8 cellular contexts compared by ENCODE assay signal in genomic region chr1:234477373-234478151, GRCh38. TPM values are rescaled to one million over a fixed set of nuclear protein-coding genes. Genes with fewer than 3 reads are reported as not detected.
DNase-seq lines count a peak whose midpoint lies in the region; ATAC-seq, FAIRE-seq and TF ChIP-seq lines count a peak whose summit lies in the region.

No MANE protein-coding gene starts in this region.

- ATAC-seq in A549 (no peak), GM21423 (IDR thresholded peaks at IDR 0.05; ENCODE audit: unreplicated experiment) (no peak), GM21529 (IDR thresholded peaks at IDR 0.05; ENCODE audit: unreplicated experiment) (no peak), HG02884 (IDR thresholded peaks at IDR 0.05; ENCODE audit: unreplicated experiment) (no peak)

- H3K9me3 ChIP-seq in A549 (no peaks in the 10 kb centered on the region), HUES6 (ENCODE audit: control insufficient read depth, insufficient read depth, low read depth, low read length) (no peaks in the 10 kb centered on the region), muscle layer of duodenum (ENCODE audit: control insufficient read depth in 1 of 2, low read length in 2 of 2) (no peaks in the 10 kb centered on the region)

- H3K27ac ChIP-seq in A549 = peak overlapping the region; percentile 87 to 97
- no peak overlapping the region for H3K27ac ChIP-seq in HUES6 (ENCODE audit: low read depth, low read length)
- H3K27ac ChIP-seq in muscle layer of duodenum (ENCODE audit: low read length) = peak overlapping the region; percentile 62

- H3K4me1 ChIP-seq in A549 (peaks cover 23% of the 10 kb centered on the region), HUES6 (ENCODE audit: control insufficient read depth, insufficient read depth, low read length) (peaks cover 22% of the 10 kb centered on the region), muscle layer of duodenum (ENCODE audit: control insufficient read depth in 1 of 2, insufficient read depth in 2 of 2, low read length in 2 of 2) (peaks cover 0 to 9% of the 10 kb centered on the region in 2 donors)

- CTCF ChIA-PET in A549 (lab: Yijun Ruan, JAX) = interaction anchor here (0.7 to 1.7 kb wide), 13 partner anchors 8 to 1056 kb away, joined by 3 to 5 read pairs (median 3); no protein-coding TSS in a partner anchor

- TF ChIP-seq CTCF in A549 (IDR thresholded peaks at IDR 0.05) = no peak
- no peak for TF ChIP-seq CTCF in cardiac fibroblast (IDR thresholded peaks at IDR 0.05; ENCODE audit: low read depth, low read length)

- H3K36me3 ChIP-seq in HUES6 (ENCODE audit: control insufficient read depth, insufficient read depth, low read length) (no peaks in the 10 kb centered on the region), muscle layer of duodenum (ENCODE audit: control insufficient read depth in 1 of 2, insufficient read depth in 2 of 2, low read length in 2 of 2) (no peaks in the 10 kb centered on the region)

- TF ChIP-seq POLR2A in A549 (IDR thresholded peaks at IDR 0.05; ENCODE audit: low read length) = no peak

- no peak for FAIRE-seq in A549 (lab: Jason Lieb, UNC)

- peak overlapping the region; percentile 81 for H3K9ac ChIP-seq in HUES6 (ENCODE audit: low read length)

- DNase-seq in A549 (ENCODE audit: low read depth in 1 of 2, low spot score in 1 of 2) = no peak
- DNase-seq in cardiac fibroblast (ENCODE audit: low read depth in 2 of 2) = peak in 1 of 2 donors; percentile 7
- no peak for DNase-seq in NOMO-1 (lab: John Stamatoyannopoulos, UW; ENCODE audit: unreplicated experiment in 2 of 2)

- H3K4me2 ChIP-seq in A549 = peak overlapping the region; percentile 84

- H3K4me3 ChIP-seq in A549 (peak overlapping the region; percentile 63), HUES6 (ENCODE audit: low read depth, low read length) (peak overlapping the region; percentile 66), cardiac fibroblast (replicated peaks in 1 of 2; ENCODE audit: low read depth in 2 of 2, low read length in 2 of 2) (peak overlapping the region; percentile 63 to 68), muscle layer of duodenum (ENCODE audit: low read depth in 1 of 2, low read length in 2 of 2) (peak overlapping the region; percentile 79 to 88)

- TF ChIP-seq EP300 in A549 (IDR thresholded peaks at IDR 0.05) = no peak

- POLR2A ChIA-PET in A549 (lab: Yijun Ruan, JAX) = interaction anchor here (0.7 to 2.0 kb wide), 7 partner anchors 8 to 606 kb away, joined by 3 to 10 read pairs (median 4); no protein-coding TSS in a partner anchor

- H3K27me3 ChIP-seq in HUES6 (ENCODE audit: control insufficient read depth, insufficient read depth, low read length) (peaks cover 9% of the 10 kb centered on the region), muscle layer of duodenum (ENCODE audit: low read depth, low read length) (no peaks in the 10 kb centered on the region)

- TF ChIP-seq RAD21 in A549 (conservative IDR thresholded peaks at IDR 0.05 in 1 of 2, IDR thresholded peaks at IDR 0.05 in 1 of 2) = no peak

- WGBS in A549 (ENCODE audit: missing lambda C conversion rate) = 14% methylated on average over 15 of the region's 15 CpGs

TF ChIP-seq in A549, 52 proteins besides CTCF, POLR2A, EP300 and RAD21:
- TF ChIP-seq CBX8 (IDR thresholded peaks at IDR 0.05) = no peak
- no peak for TF ChIP-seq RARB (CRISPR knock-in tag; IDR thresholded peaks at IDR 0.05)
- TF ChIP-seq RCOR1 (IDR thresholded peaks at IDR 0.05; ENCODE audit: low read depth, low read length) = no peak
- TF ChIP-seq HOXA7 (CRISPR knock-in tag; IDR thresholded peaks at IDR 0.05) = no peak
- no peak for TF ChIP-seq ZSCAN20 (CRISPR knock-in tag; IDR thresholded peaks at IDR 0.05)
- TF ChIP-seq ZC3H11A (IDR thresholded peaks at IDR 0.05) = no peak
- no peak for TF ChIP-seq FOSL2 (IDR thresholded peaks at IDR 0.05)
- TF ChIP-seq FOSL2 (CRISPR knock-in tag; IDR thresholded peaks at IDR 0.05) = no peak
- TF ChIP-seq BCL3 (IDR thresholded peaks at IDR 0.05) = no peak
- no peak for TF ChIP-seq HOXB5 (CRISPR knock-in tag; IDR thresholded peaks at IDR 0.05)
- TF ChIP-seq HEYL (CRISPR knock-in tag; IDR thresholded peaks at IDR 0.05) = no peak
- TF ChIP-seq NFE2L2 (conservative IDR thresholded peaks at IDR 0.05; ENCODE audit: low read length) = no peak
- no peak for TF ChIP-seq EHMT2 (IDR thresholded peaks at IDR 0.05; ENCODE audit: low read depth)
- TF ChIP-seq FOXS1 (CRISPR knock-in tag; IDR thresholded peaks at IDR 0.05) = no peak
- no peak for TF ChIP-seq RNF2 (IDR thresholded peaks at IDR 0.05; ENCODE audit: borderline replicate concordance, low read depth)
- no peak for TF ChIP-seq PHF8 (IDR thresholded peaks at IDR 0.05; ENCODE audit: borderline replicate concordance, low read depth)
- TF ChIP-seq USF2 (IDR thresholded peaks at IDR 0.05) = no peak
- TF ChIP-seq FOSB (CRISPR knock-in tag; IDR thresholded peaks at IDR 0.05) = no peak
- no peak for TF ChIP-seq TFCP2L1 (CRISPR knock-in tag; IDR thresholded peaks at IDR 0.05)

RNA-seq across cellular contexts. Expression of gene TARBP1, which starts 1.4 kb away (rescaled TPM):
- 41.1 and 44.7 TPM in 2 replicates for polyA plus RNA-seq in A549 (2011; rRNA removed)
- polyA plus RNA-seq in A549 (2012; cell fraction: cytosol; rRNA removed) = 20.3 and 22.1 TPM in 2 replicates
- 28.3 and 55.1 TPM in 2 replicates for polyA plus RNA-seq in A549 (2012; cell fraction: nucleus; rRNA removed)
- 22.4 to 25.7 TPM (median 23.1 TPM) in 3 replicates for polyA plus RNA-seq in A549 (2017; fragmentation: RNase III; extraction: RNeasy Plus Mini Kit Qiagen cat#74134 plus additional on column Dnase treatment)
- 18.5 and 18.9 TPM in 2 replicates for polyA minus RNA-seq in A549 (2011; rRNA and poly(A)+ RNA removed)
